1 cellular context compared by ENCODE assay signal in genomic region chr5:135324897-135325650, GRCh38.
TF ChIP-seq lines count a peak whose summit lies in the region.

No MANE protein-coding gene starts in this region.

TF ChIP-seq in IMR-90, 13 proteins besides CTCF, POLR2A, EP300 and RAD21 (continued from another document):
- no peak for TF ChIP-seq ELK1 (IDR thresholded peaks at IDR 0.05; ENCODE audit: borderline replicate concordance, low read depth, low read length)
- no peak for TF ChIP-seq MAFK (IDR thresholded peaks at IDR 0.05; ENCODE audit: low read depth, low read length)
- no peak for TF ChIP-seq BHLHE40 (IDR thresholded peaks at IDR 0.05; ENCODE audit: low read depth, low read length)
- TF ChIP-seq SMC3 (IDR thresholded peaks at IDR 0.05; ENCODE audit: low read depth, low read length): no peak
- no peak for TF ChIP-seq FOS (IDR thresholded peaks at IDR 0.05; ENCODE audit: low read depth, low read length)
